Comparison of ENCODE assay signal across 14 cellular contexts in genomic region chr2:135132314-135132713, GRCh38.
A peak's percentile ranks its signal among the peaks of the same experiment; 100 is the strongest.
DNase-seq lines count a peak whose midpoint lies in the region; ATAC-seq lines count a peak whose summit lies in the region.
"Had no signal": no experiment of that assay in that cellular context is flagged by ENCODE, and none has a peak within 500 bp of the region (broad histone marks: within the 10 kb centered on the region; RNA-seq: fewer than 3 reads in every experiment).

No MANE protein-coding gene starts in this region.

- ATAC-seq in HG03175 (IDR thresholded peaks at IDR 0.05; ENCODE audit: unreplicated experiment) = no peak
- ATAC-seq in GM18511 (IDR thresholded peaks at IDR 0.05; ENCODE audit: unreplicated experiment) = no peak
- ATAC-seq in HG03439 (IDR thresholded peaks at IDR 0.05; ENCODE audit: unreplicated experiment) = no peak
- ATAC-seq: activated CD4-positive, CD25-positive, alpha-beta regulatory T cell treated with anti-CD3 and anti-CD28 coated beads, Interleukin-2, amount 50 U/mL, for 24 hours; left lobe of liver had no signal

- DNase-seq in EL (peak; percentile 68), M059J (ENCODE audit: low read depth) (peak; percentile 7), dedifferentiated amniotic fluid mesenchymal stem cell (ENCODE audit: extremely low spot score) (peak; percentile 47), non-pigmented ciliary epithelial cell (ENCODE audit: low read depth) (peak; percentile 31)
- DNase-seq: DMS53; KG1; NK-92 treated with Interleukin-12 subunit alpha and Interleukin-12 subunit beta, amount 100 ng/mL, for 24 hours; small intestine; thyroid gland had no signal

Comparison
In these comparisons a context has a peak if more than half of its experiments do, and no peak if none do; other contexts are left out.
1. DNase-seq: peak in every context shown above with its lines; median percentile 68 in EL; 47 in dedifferentiated amniotic fluid mesenchymal stem cell; 31 in non-pigmented ciliary epithelial cell; 7 in M059J.